ENCODE assay signal across 31 cellular contexts in genomic region chr16:50640919-50641817, GRCh38. TPM values are rescaled to one million over a fixed set of nuclear protein-coding genes. Genes with fewer than 3 reads are reported as not detected.
DNase-seq lines count a peak whose midpoint lies in the region; ATAC-seq, FAIRE-seq and TF ChIP-seq lines count a peak whose summit lies in the region.
"Had no signal": no experiment of that assay in that cellular context is flagged by ENCODE, and none has a peak within 500 bp of the region (broad histone marks: within the 10 kb centered on the region; RNA-seq: fewer than 3 reads in every experiment).

No MANE protein-coding gene starts in this region.

- no peak overlapping the region for H4K5ac ChIP-seq in H1 (ENCODE audit: insufficient read length, low read depth, low read length)

- peak overlapping the region; percentile 10 for H3K27ac Mint-ChIP-seq in activated T-helper 17 cell treated with anti-CD3 and anti-CD28 coated beads, Interleukin-2, amount 50 U/mL, for 72 hours
- peak overlapping the region; percentile 66 for H3K27ac Mint-ChIP-seq in nephron progenitor cell
- no peak overlapping the region for H3K27ac Mint-ChIP-seq in activated CD4-positive, alpha-beta memory T cell treated with anti-CD3 and anti-CD28 coated beads, Interleukin-2, amount 10 ng/mL, durations not matched to agents 7 days and 5 days
- H3K27ac Mint-ChIP-seq: CD8-positive, alpha-beta memory T cell had no signal

- no peak overlapping the region for H3K4ac ChIP-seq in H1 (replicated peaks; ENCODE audit: insufficient read length, low read depth, low read length)

- no peak overlapping the region for H2AFZ ChIP-seq in H1 (ENCODE audit: low read length)

- H3K27me3 Mint-ChIP-seq in activated T-helper 17 cell treated with anti-CD3 and anti-CD28 coated beads, Interleukin-2, amount 50 U/mL, for 72 hours = no peaks in the 10 kb centered on the region
- no peaks in the 10 kb centered on the region for H3K27me3 Mint-ChIP-seq in nephron progenitor cell (ENCODE audit: low read depth, poor library complexity)
- H3K27me3 Mint-ChIP-seq in activated CD4-positive, alpha-beta memory T cell treated with anti-CD3 and anti-CD28 coated beads, Interleukin-2, amount 10 ng/mL, durations not matched to agents 7 days and 5 days = no peaks in the 10 kb centered on the region
- H3K27me3 Mint-ChIP-seq: CD4-positive, alpha-beta memory T cell; CD4-positive, CD25-positive, alpha-beta regulatory T cell had no signal

- FAIRE-seq in H1 (lab: Jason Lieb, UNC) = no peak
- FAIRE-seq: A204.1, GM12878, GM12892, GM18507 had no signal

- 88% methylated on average over 15 of the region's 15 CpGs; no CpG with 5 or more reads in 1 of the 2 experiments for WGBS in H1 (ENCODE audit: extremely low coverage in 1 of 2, insufficient coverage in 1 of 2, insufficient read length in 1 of 2, insufficient replicate concordance in 2 of 2, low coverage in 1 of 2, low lambda C conversion rate in 2 of 2, missing lambda C conversion rate in 1 of 2), 2 experiments

- H2BK5ac ChIP-seq in H1 (ENCODE audit: low read depth, low read length) = no peak overlapping the region

- H3K56ac ChIP-seq in H1 (replicated peaks; ENCODE audit: insufficient read length, low read depth, low read length) = no peak overlapping the region

- TF ChIP-seq POLR2A in H1 (IDR thresholded peaks at IDR 0.05; ENCODE audit: control extremely low read depth in 1 of 2, low read depth in 2 of 2, low read length in 2 of 2) = no peak
- TF ChIP-seq POLR2A in breast epithelium (IDR thresholded peaks at IDR 0.05) = no peak

- peaks cover 8% of the 10 kb centered on the region for H3K4me1 Mint-ChIP-seq in activated T-helper 17 cell treated with anti-CD3 and anti-CD28 coated beads, Interleukin-2, amount 50 U/mL, for 72 hours
- H3K4me1 Mint-ChIP-seq in nephron progenitor cell = peaks cover 58% of the 10 kb centered on the region
- no peaks in the 10 kb centered on the region for H3K4me1 Mint-ChIP-seq in activated CD4-positive, alpha-beta memory T cell treated with anti-CD3 and anti-CD28 coated beads, Interleukin-2, amount 10 ng/mL, durations not matched to agents 7 days and 5 days

- no peaks in the 10 kb centered on the region for H3K36me3 Mint-ChIP-seq in activated T-helper 17 cell treated with anti-CD3 and anti-CD28 coated beads, Interleukin-2, amount 50 U/mL, for 72 hours (ENCODE audit: low read depth)
- H3K36me3 Mint-ChIP-seq in nephron progenitor cell (ENCODE audit: low read depth) = peaks cover 9% of the 10 kb centered on the region
- H3K36me3 Mint-ChIP-seq in activated CD4-positive, alpha-beta memory T cell treated with anti-CD3 and anti-CD28 coated beads, Interleukin-2, amount 10 ng/mL, durations not matched to agents 7 days and 5 days (ENCODE audit: low read depth) = no peaks in the 10 kb centered on the region
- H3K36me3 Mint-ChIP-seq: CD14-positive monocyte; CD4-positive, alpha-beta memory T cell; CD8-positive, alpha-beta memory T cell had no signal

- H3K9ac ChIP-seq in H1 (replicated peaks in 1 of 4; ENCODE audit: extremely low read depth in 1 of 4, low read depth in 3 of 4, low read length in 3 of 4) = no peak overlapping the region
- H3K9ac ChIP-seq: BLaER1 had no signal

- ATAC-seq in activated T-helper 17 cell treated with anti-CD3 and anti-CD28 coated beads, Interleukin-2, amount 50 U/mL, for 72 hours (replicated peaks) = no peak

- H4K20me1 ChIP-seq in H1 (replicated peaks in 1 of 2; ENCODE audit: control insufficient read depth in 1 of 2, insufficient read depth in 2 of 2, low read length in 2 of 2) = no peaks in the 10 kb centered on the region
- H4K20me1 ChIP-seq: BLaER1 had no signal

- no peak overlapping the region for H3K4me3 ChIP-seq in H1 (ENCODE audit: extremely low read depth in 1 of 4, insufficient read depth in 2 of 4, low read depth in 3 of 4, low read length in 4 of 4)
- H3K4me3 ChIP-seq in breast epithelium = no peak overlapping the region
- H3K4me3 ChIP-seq: BLaER1, GM12878 had no signal

- no peak overlapping the region for H3K14ac ChIP-seq in H1 (ENCODE audit: insufficient read length)

- no peak overlapping the region for H3K23ac ChIP-seq in H1 (ENCODE audit: insufficient read length)

- H2AK5ac ChIP-seq in H1 (ENCODE audit: low read depth, low read length) = no peak overlapping the region

- no peak overlapping the region for H2BK15ac ChIP-seq in H1 (ENCODE audit: low read length)

- DNase-seq in UCSD-AML1 (lab: John Stamatoyannopoulos, UW; ENCODE audit: unreplicated experiment) = peak; percentile 27
- DNase-seq in H1 (ENCODE audit: low read depth in 1 of 2, low spot score in 2 of 2) = no peak
- DNase-seq in nephron progenitor cell = no peak
- DNase-seq in activated CD4-positive, alpha-beta memory T cell treated with anti-CD3 and anti-CD28 coated beads, Interleukin-2, amount 10 ng/mL, durations not matched to agents 7 days and 5 days = no peak
- DNase-seq in activated naive CD4-positive, alpha-beta T cell (lab: John Stamatoyannopoulos, UW) = no peak
- DNase-seq in breast epithelium (ENCODE audit: low spot score in 2 of 2) = no peak
- DNase-seq: 8988T; BE2C; C1 segment of cervical spinal cord; CD4-positive, alpha-beta memory T cell; CD4-positive, CD25-positive, alpha-beta regulatory T cell; CD8-positive, alpha-beta memory T cell; COR-L47; DMS 273 treated with DMSO at 0.1 percent for 48 hours; DMS153; DMS53; DMS79; DND-41; EL; GDM1 had no signal

- H4K8ac ChIP-seq in H1 (ENCODE audit: extremely low read depth, insufficient read depth, low read length) = peak overlapping the region; percentile 8; the same call in 1 of the 2 replicates

- H3K79me1 ChIP-seq in H1 (ENCODE audit: low read depth, low read length) = no peaks in the 10 kb centered on the region

- CTCF ChIA-PET in H1 (lab: Charles Lee; ENCODE audit: partially characterized antibody) = interaction anchor here (0.5 to 3.3 kb wide), 10 partner anchors 9 to 368 kb away, joined by 3 to 15 read pairs (median 3); no protein-coding TSS in a partner anchor
- CTCF ChIA-PET in activated CD4-positive, alpha-beta memory T cell treated with anti-CD3 and anti-CD28 coated beads, Interleukin-2, amount 10 ng/mL, durations not matched to agents 7 days and 5 days (lab: Charles Lee) = no interaction called here

- H3K9me3 ChIP-seq in H1 (ENCODE audit: insufficient read depth in 2 of 2, low read depth in 1 of 2, low read length in 1 of 2) = no peaks in the 10 kb centered on the region
- no peaks in the 10 kb centered on the region for H3K9me3 ChIP-seq in breast epithelium
- H3K9me3 ChIP-seq: BE2C, BLaER1 had no signal

- TF ChIP-seq CTCF in H1 (IDR thresholded peaks at IDR 0.05; ENCODE audit: control extremely low read depth in 1 of 3, insufficient read depth in 1 of 3, low read depth in 1 of 3, low read length in 3 of 3) (no peak), nephron progenitor cell (IDR thresholded peaks at IDR 0.05) (no peak), breast epithelium (IDR thresholded peaks at IDR 0.05) (no peak)

- H4K91ac ChIP-seq in H1 (replicated peaks; ENCODE audit: insufficient read length, low read length) = no peak overlapping the region

- H2BK120ac ChIP-seq in H1 (replicated peaks; ENCODE audit: low read depth, low read length) = no peak overlapping the region

- TF ChIP-seq RAD21 in H1 (IDR thresholded peaks at IDR 0.05 in 1 of 2, conservative IDR thresholded peaks at IDR 0.05 in 1 of 2; ENCODE audit: low read depth in 2 of 2, low read length in 2 of 2) = no peak

- H3K27ac ChIP-seq in H1 (ENCODE audit: low read depth, low read length) (no peak overlapping the region), breast epithelium (no peak overlapping the region)
- H3K27ac ChIP-seq: BLaER1 had no signal

- intact Hi-C loops in breast epithelium (cut with DNase I; ENCODE audit: low total_unique reads) = loop anchor here (5.0 kb wide), 1 partner anchor 174 kb away; no protein-coding TSS in a partner anchor

- H3K27me3 ChIP-seq in H1 (replicated peaks in 1 of 4; ENCODE audit: control insufficient read depth in 3 of 4, extremely low read depth in 1 of 4, insufficient read depth in 3 of 4, low read length in 3 of 4) = peaks cover 0 to 2% (median under 1%) of the 10 kb centered on the region in 4 experiments; a peak in 3 of 7 replicates
- H3K27me3 ChIP-seq in breast epithelium = no peaks in the 10 kb centered on the region
- H3K27me3 ChIP-seq: BE2C, BLaER1 had no signal

- H3K9me3 Mint-ChIP-seq in activated T-helper 17 cell treated with anti-CD3 and anti-CD28 coated beads, Interleukin-2, amount 50 U/mL, for 72 hours = no peaks in the 10 kb centered on the region
- no peaks in the 10 kb centered on the region for H3K9me3 Mint-ChIP-seq in nephron progenitor cell
- H3K9me3 Mint-ChIP-seq in activated CD4-positive, alpha-beta memory T cell treated with anti-CD3 and anti-CD28 coated beads, Interleukin-2, amount 10 ng/mL, durations not matched to agents 7 days and 5 days = no peaks in the 10 kb centered on the region
- H3K9me3 Mint-ChIP-seq: CD14-positive monocyte; CD4-positive, alpha-beta memory T cell; CD4-positive, CD25-positive, alpha-beta regulatory T cell; CD8-positive, alpha-beta memory T cell had no signal

- H3K4me3 Mint-ChIP-seq in activated T-helper 17 cell treated with anti-CD3 and anti-CD28 coated beads, Interleukin-2, amount 50 U/mL, for 72 hours = no peak overlapping the region
- H3K4me3 Mint-ChIP-seq in nephron progenitor cell = no peak overlapping the region
- no peak overlapping the region for H3K4me3 Mint-ChIP-seq in activated CD4-positive, alpha-beta memory T cell treated with anti-CD3 and anti-CD28 coated beads, Interleukin-2, amount 10 ng/mL, durations not matched to agents 7 days and 5 days
- H3K4me3 Mint-ChIP-seq: CD14-positive monocyte; CD4-positive, alpha-beta memory T cell; CD4-positive, CD25-positive, alpha-beta regulatory T cell; CD8-positive, alpha-beta memory T cell had no signal

- no peak overlapping the region for H2BK12ac ChIP-seq in H1 (ENCODE audit: low read depth, low read length)

- no peaks in the 10 kb centered on the region for H3K23me2 ChIP-seq in H1 (ENCODE audit: low read depth, low read length)

- POLR2A ChIA-PET in H1 (lab: Charles Lee; ENCODE audit: partially characterized antibody) = no interaction called here
- POLR2A ChIA-PET in activated CD4-positive, alpha-beta memory T cell treated with anti-CD3 and anti-CD28 coated beads, Interleukin-2, amount 10 ng/mL, durations not matched to agents 7 days and 5 days (lab: Charles Lee) = interaction anchor here (1.2 kb wide), 1 partner anchor 14 kb away, joined by 3 read pairs; no protein-coding TSS in a partner anchor

- peaks cover 0 to 5% (median 0%) of the 10 kb centered on the region in 4 experiments; a peak in 2 of 7 replicates for H3K4me1 ChIP-seq in H1 (replicated peaks in 1 of 4; ENCODE audit: control insufficient read depth in 3 of 4, insufficient read depth in 4 of 4, low read length in 3 of 4)
- no peaks in the 10 kb centered on the region for H3K4me1 ChIP-seq in breast epithelium
- H3K4me1 ChIP-seq: BE2C had no signal

- H3K36me3 ChIP-seq in H1 (ENCODE audit: control insufficient read depth in 2 of 4, insufficient read depth in 4 of 4, low read length in 3 of 4) = no peaks in the 10 kb centered on the region
- no peaks in the 10 kb centered on the region for H3K36me3 ChIP-seq in breast epithelium
- H3K36me3 ChIP-seq: BE2C, BLaER1 had no signal

- H3K79me2 ChIP-seq in H1 (ENCODE audit: control insufficient read depth in 1 of 2, insufficient read depth in 2 of 2, low read length in 2 of 2) = no peaks in the 10 kb centered on the region

- H3K18ac ChIP-seq in H1 (ENCODE audit: extremely low read depth, low read length) = no peak overlapping the region

- no peak for TF ChIP-seq EP300 in H1 (IDR thresholded peaks at IDR 0.05; ENCODE audit: borderline replicate concordance in 1 of 2, low read depth in 2 of 2, low read length in 2 of 2)

- no peak overlapping the region for H2BK20ac ChIP-seq in H1 (ENCODE audit: low read length)

- H3K4me2 ChIP-seq in H1 (ENCODE audit: insufficient read depth in 1 of 2, low read depth in 2 of 2, low read length in 2 of 2) = no peak overlapping the region
- H3K4me2 ChIP-seq: BLaER1 had no signal

RNA-seq across cellular contexts. Expression of gene SNX20, which starts 39.9 kb away (rescaled TPM):
- 10 to 100 TPM; 53.9 to 96.9 TPM for total RNA-seq in activated T-helper 17 cell treated with anti-CD3 and anti-CD28 coated beads, Interleukin-2, amount 50 U/mL, for 72 hours
- not detected in 2 replicates for total RNA-seq in H1 (2021; fragmentation: NEBNext Ultra II Directional; extraction: Animal tissue kit (Norgen Biotek cat#: 25700))
- not detected in 2 replicates for polyA plus RNA-seq in H1 (2011; rRNA removed)
- not detected for polyA plus RNA-seq in H1 (2011; cell fraction: cytosol; rRNA removed)
- polyA plus RNA-seq in H1 (2011; cell fraction: nucleus; rRNA removed) = not detected
- not detected in 4 replicates for polyA plus RNA-seq in H1 (2012, experiment 1 of 2)
- polyA plus RNA-seq in H1 (2012, experiment 2 of 2) = not detected
- polyA plus RNA-seq in H1 (2013, experiment 1 of 2) = not detected
- not detected for polyA plus RNA-seq in H1 (2013, experiment 2 of 2)
- polyA minus RNA-seq in H1 (2011; rRNA and poly(A)+ RNA removed) = 0.17 TPM in 1 of 2 replicates, not detected in the other
- polyA minus RNA-seq in H1 (2011; cell fraction: cytosol; rRNA and poly(A)+ RNA removed) = not detected
- not detected for polyA minus RNA-seq in H1 (2011; cell fraction: nucleus; rRNA and poly(A)+ RNA removed)
- total RNA-seq in activated CD4-positive, alpha-beta memory T cell treated with anti-CD3 and anti-CD28 coated beads, Interleukin-2, amount 10 ng/mL, durations not matched to agents 7 days and 5 days = 10 to 100 TPM; 94.7 to 97.7 TPM
- 1 to 10 TPM; 1.3 to 2.9 (median 2.7) TPM for total RNA-seq in breast epithelium
- total RNA-seq: A673, Daoy, G401 had no signal
- polyA plus RNA-seq: AG04450 had no signal

RNA-seq across cellular contexts. Expression of gene NOD2, which starts 52.2 kb away (rescaled TPM):
- 10 to 100 TPM in 1 of 2 donors, 1 to 10 TPM in 1; 7.6 to 28.4 TPM for total RNA-seq in activated T-helper 17 cell treated with anti-CD3 and anti-CD28 coated beads, Interleukin-2, amount 50 U/mL, for 72 hours
- 0.37 and 1.1 TPM in 2 replicates for total RNA-seq in H1 (2021; fragmentation: NEBNext Ultra II Directional; extraction: Animal tissue kit (Norgen Biotek cat#: 25700))
- polyA plus RNA-seq in H1 (2011; rRNA removed) = 0.42 and 0.61 TPM in 2 replicates
- polyA plus RNA-seq in H1 (2011; cell fraction: cytosol; rRNA removed) = 0.27 TPM
- 0.34 TPM for polyA plus RNA-seq in H1 (2011; cell fraction: nucleus; rRNA removed)
- 0.11 to 0.43 TPM (median 0.21 TPM) in 4 replicates for polyA plus RNA-seq in H1 (2012, experiment 1 of 2)
- polyA plus RNA-seq in H1 (2012, experiment 2 of 2) = 0.04 TPM
- 0.28 TPM for polyA plus RNA-seq in H1 (2013, experiment 1 of 2)
- 0.24 TPM for polyA plus RNA-seq in H1 (2013, experiment 2 of 2)
- 0.66 and 1.0 TPM in 2 replicates for polyA minus RNA-seq in H1 (2011; rRNA and poly(A)+ RNA removed)
- polyA minus RNA-seq in H1 (2011; cell fraction: cytosol; rRNA and poly(A)+ RNA removed) = 1.2 TPM
- 1.2 TPM for polyA minus RNA-seq in H1 (2011; cell fraction: nucleus; rRNA and poly(A)+ RNA removed)
- 10 to 100 TPM; 20.8 to 24.1 TPM for total RNA-seq in activated CD4-positive, alpha-beta memory T cell treated with anti-CD3 and anti-CD28 coated beads, Interleukin-2, amount 10 ng/mL, durations not matched to agents 7 days and 5 days
- total RNA-seq in breast epithelium = 1 to 10 TPM; 2.6 to 4.9 (median 3.8) TPM
- total RNA-seq: A673, G401 had no signal
- polyA plus RNA-seq: AG04450 had no signal

Comparison
In these comparisons a context has a peak if more than half of its experiments do, and no peak if none do; other contexts are left out.
1. RNA of gene SNX20, which starts 39.9 kb away (total RNA-seq): 94.7 to 97.7 TPM in activated CD4-positive, alpha-beta memory T cell treated with anti-CD3 and anti-CD28 coated beads, Interleukin-2, amount 10 ng/mL, durations not matched to agents 7 days and 5 days and 53.9 to 96.9 TPM in activated T-helper 17 cell treated with anti-CD3 and anti-CD28 coated beads, Interleukin-2, amount 50 U/mL, for 72 hours; 1.3 to 2.9 TPM in breast epithelium and not detected in H1; every median in the first group is over 10 times any median in the second.